10 cellular contexts compared by ENCODE assay signal in the genomic region with DNA sequence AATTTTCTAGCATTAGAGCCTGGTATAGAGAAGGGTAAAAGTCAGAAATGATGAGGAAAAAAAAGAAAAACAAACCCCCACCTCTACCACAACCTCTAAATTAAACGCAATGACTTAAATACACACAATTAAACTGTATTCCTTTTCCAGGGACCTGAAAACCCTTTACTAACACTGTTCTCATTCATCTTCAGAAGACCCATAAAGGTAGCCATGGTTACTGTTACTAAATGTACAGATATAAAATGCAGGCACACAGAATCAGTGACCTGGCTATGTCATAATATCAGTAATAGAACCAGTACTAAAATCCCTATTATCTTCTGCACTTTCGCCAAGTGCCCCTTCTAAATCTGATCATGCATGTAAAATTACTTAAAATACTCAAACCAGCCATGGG. TPM values are rescaled to one million over a fixed set of nuclear protein-coding genes. Genes with fewer than 3 reads are reported as not detected.
DNase-seq lines count a peak whose midpoint lies in the region; ATAC-seq, FAIRE-seq and TF ChIP-seq lines count a peak whose summit lies in the region.
"Had no signal": no experiment of that assay in that cellular context is flagged by ENCODE, and none has a peak within 500 bp of the region (broad histone marks: within the 10 kb centered on the region; RNA-seq: fewer than 3 reads in every experiment).

No MANE protein-coding gene starts in this region.

- no peak overlapping the region for H3K56ac ChIP-seq in IMR-90 (ENCODE audit: extremely low read depth, insufficient read depth, low read length)

- no peaks in the 10 kb centered on the region for H3K27me3 ChIP-seq in BE2C
- H3K27me3 ChIP-seq in IMR-90 (ENCODE audit: control insufficient read depth, insufficient read depth, low read length): no peaks in the 10 kb centered on the region
- no peaks in the 10 kb centered on the region for H3K27me3 ChIP-seq in endothelial cell of umbilical vein (ENCODE audit: control insufficient read depth in 2 of 2, insufficient read depth in 2 of 2, low read length in 2 of 2)

- H3K4me3 ChIP-seq in BE2C (ENCODE audit: low read depth, low read length): peak overlapping the region; percentile 82
- peak overlapping the region; percentile 66; the same call in 1 of the 2 replicates for H3K4me3 ChIP-seq in IMR-90 (ENCODE audit: insufficient read depth, low read depth, low read length)
- H3K4me3 ChIP-seq in endothelial cell of umbilical vein (replicated peaks in 1 of 3; ENCODE audit: insufficient read depth in 1 of 3, low read depth in 1 of 3, low read length in 3 of 3): peak overlapping the region in 2 of 3 experiments; percentile 94 to 99

- no peaks in the 10 kb centered on the region for H3K27me3 Mint-ChIP-seq in osteocyte (ENCODE audit: unreplicated experiment)

- no peaks in the 10 kb centered on the region for H3K9me3 ChIP-seq in BE2C
- H3K9me3 ChIP-seq in IMR-90 (ENCODE audit: control insufficient read depth, insufficient read depth, low read length): no peaks in the 10 kb centered on the region
- H3K9me3 ChIP-seq in endothelial cell of umbilical vein (replicated peaks; ENCODE audit: control insufficient read depth, insufficient read depth, low read length): no peaks in the 10 kb centered on the region

- dilution Hi-C loops in IMR-90 (cut with HindIII; ENCODE audit: low sequenced_read_pairs, unreplicated experiment): no loop called here
- dilution Hi-C loops in endothelial cell of umbilical vein (cut with MboI; ENCODE audit: extremely low pct_ligation_motif_present, low sequenced_read_pairs): no loop called here

- H3K9me1 ChIP-seq in IMR-90 (ENCODE audit: insufficient read depth, low read length) (peaks cover 9% of the 10 kb centered on the region; the same call in 1 of the 2 replicates), endothelial cell of umbilical vein (replicated peaks; ENCODE audit: control insufficient read depth, extremely low read depth, insufficient read depth, low read length) (no peaks in the 10 kb centered on the region)

- BruUV-seq in IMR-90 (replicated peaks; lab: Mats Ljungman, UMichigan) (no TSS peak), endothelial cell of umbilical vein (replicated peaks; lab: Mats Ljungman, UMichigan) (no TSS peak)

- H4K20me1 ChIP-seq in IMR-90 (ENCODE audit: insufficient read depth, low read length) (peaks cover 37% of the 10 kb centered on the region; the same call in 1 of the 2 replicates), endothelial cell of umbilical vein (replicated peaks; ENCODE audit: control insufficient read depth, extremely low read depth, insufficient read depth, low read length) (peaks cover 4% of the 10 kb centered on the region)

- H4K91ac ChIP-seq in IMR-90 (ENCODE audit: insufficient read depth, low read depth, low read length): no peak overlapping the region

- intact Hi-C loops in IMR-90 (cut with micrococcal nuclease): no loop called here
- intact Hi-C loops in endothelial cell of umbilical vein (cut with micrococcal nuclease): no loop called here
- intact Hi-C loops in sciatic nerve (cut with DNase I): no loop called here

- H3K4me3 Mint-ChIP-seq in osteocyte (ENCODE audit: unreplicated experiment): no peak overlapping the region

- no peak overlapping the region for H4K5ac ChIP-seq in IMR-90 (ENCODE audit: low read depth, low read length)

- peak overlapping the region; percentile 58 for H3K23ac ChIP-seq in IMR-90 (ENCODE audit: low read depth, low read length)

- H3K9ac ChIP-seq in IMR-90 (ENCODE audit: low read depth, low read length) (peak overlapping the region; percentile 97), endothelial cell of umbilical vein (replicated peaks; ENCODE audit: extremely low read depth, insufficient read depth, low read length) (peak overlapping the region; percentile 94)

- no peak for TF ChIP-seq RAD21 in IMR-90 (IDR thresholded peaks at IDR 0.05; ENCODE audit: low read length)

- peaks cover 75% of the 10 kb centered on the region for H3K79me2 ChIP-seq in endothelial cell of umbilical vein (ENCODE audit: control insufficient read depth, insufficient read depth, low read length)

- no peak overlapping the region for H3K4ac ChIP-seq in IMR-90 (ENCODE audit: low read depth, low read length)

- FAIRE-seq in endothelial cell of umbilical vein (lab: Jason Lieb, UNC): no peak
- FAIRE-seq: islet of Langerhans had no signal

- H2AK9ac ChIP-seq in IMR-90 (replicated peaks; ENCODE audit: low read depth, low read length, poor library complexity): no peak overlapping the region

- WGBS in IMR-90 (ENCODE audit: extremely low coverage in 2 of 2, insufficient read length in 1 of 2), 2 experiments: no CpG with 5 or more reads among the region's 2 CpGs

- H3K18ac ChIP-seq in IMR-90 (ENCODE audit: low read depth, low read length): no peak overlapping the region

- H2BK5ac ChIP-seq in IMR-90 (ENCODE audit: low read depth, low read length, poor library complexity, severe bottlenecking): peak overlapping the region; percentile 3

- CTCF ChIA-PET in IMR-90 (lab: Yijun Ruan, JAX) (interaction anchor here (3.5 kb wide), 1 partner anchor 25 kb away, joined by 19 read pairs; no protein-coding TSS in a partner anchor), endothelial cell of umbilical vein (lab: Charles Lee) (interaction anchor here (1.4 to 5.1 kb wide), 3 partner anchors 25 to 107 kb away, joined by 3 to 83 read pairs (median 30); no protein-coding TSS in a partner anchor)

- H3K36me3 ChIP-seq in BE2C (peaks cover 42% of the 10 kb centered on the region), IMR-90 (ENCODE audit: control insufficient read depth, insufficient read depth, low read length) (peaks cover 20% of the 10 kb centered on the region), endothelial cell of umbilical vein (ENCODE audit: control insufficient read depth in 2 of 2, extremely low read depth in 1 of 2, insufficient read depth in 2 of 2, low read length in 2 of 2) (peaks cover 12 to 29% of the 10 kb centered on the region in 2 experiments)

- 0 out of 2 replicates have a peak overlapping the region, but pooled peaks have one; percentile 17 for H3K14ac ChIP-seq in IMR-90 (replicated peaks; ENCODE audit: low read depth, low read length)

- H3K36me3 Mint-ChIP-seq in osteocyte (ENCODE audit: unreplicated experiment): peaks cover 40% of the 10 kb centered on the region

- H3K27ac Mint-ChIP-seq in osteocyte (ENCODE audit: unreplicated experiment): peak overlapping the region; percentile 2

- DNase-seq in BE2C: no peak
- DNase-seq in IMR-90: no peak
- no peak for DNase-seq in endothelial cell of umbilical vein (ENCODE audit: low read depth, low spot score)
- no peak for DNase-seq in osteocyte (ENCODE audit: extremely low spot score, unreplicated experiment)
- DNase-seq in sciatic nerve (ENCODE audit: low spot score): no peak
- no peak for DNase-seq in HCEC 1CT
- DNase-seq in left lobe of liver (ENCODE audit: low spot score): no peak
- no peak for DNase-seq in activated gamma-delta T cell (lab: John Stamatoyannopoulos, UW)
- DNase-seq: EL had no signal

- H3K4me1 Mint-ChIP-seq in osteocyte (ENCODE audit: unreplicated experiment): peaks cover 18% of the 10 kb centered on the region

- peak overlapping the region; percentile 99 for H3K4me2 ChIP-seq in IMR-90 (ENCODE audit: low read depth, low read length)
- peak overlapping the region; percentile 99 for H3K4me2 ChIP-seq in endothelial cell of umbilical vein (ENCODE audit: insufficient read depth, low read length)

- no peak overlapping the region for H2AK5ac ChIP-seq in IMR-90 (ENCODE audit: low read depth, low read length)

- no peak overlapping the region for H3K27ac ChIP-seq in IMR-90 (ENCODE audit: insufficient read depth, low read length)
- H3K27ac ChIP-seq in endothelial cell of umbilical vein (ENCODE audit: insufficient read depth, low read depth, low read length): no peak overlapping the region

- H2BK120ac ChIP-seq in IMR-90 (ENCODE audit: low read depth, low read length): no peak overlapping the region

- POLR2A ChIA-PET in IMR-90 (lab: Charles Lee; ENCODE audit: unreplicated experiment): no interaction called here
- POLR2A ChIA-PET in endothelial cell of umbilical vein (lab: Charles Lee): no interaction called here

- no peak for ATAC-seq in IMR-90 (ENCODE audit: low read depth)
- ATAC-seq in sciatic nerve: no peak
- no peak for ATAC-seq in left lobe of liver

- H4K8ac ChIP-seq in IMR-90 (ENCODE audit: low read depth in 2 of 2, low read length in 2 of 2): no peak overlapping the region

- in situ Hi-C loops in IMR-90 (cut with MboI; ENCODE audit: low sequenced_read_pairs): loop anchor here (25.0 kb wide), 1 partner anchor 1044 kb away; the partner anchor contains the start of genes EMC9, FITM1, PSME1 and PSME2

- H3K79me1 ChIP-seq in IMR-90 (ENCODE audit: low read depth in 1 of 2, low read length in 2 of 2): peaks cover 19 to 57% of the 10 kb centered on the region in 2 experiments

- H2BK15ac ChIP-seq in IMR-90 (ENCODE audit: low read depth, low read length): no peak overlapping the region

- no peak for TF ChIP-seq POLR2A in IMR-90 (IDR thresholded peaks at IDR 0.05; ENCODE audit: low read depth, low read length)
- no peak for TF ChIP-seq POLR2A in endothelial cell of umbilical vein (IDR thresholded peaks at IDR 0.05; ENCODE audit: low read depth, low read length)

- H3K4me1 ChIP-seq in BE2C: no peaks in the 10 kb centered on the region
- H3K4me1 ChIP-seq in IMR-90 (ENCODE audit: control insufficient read depth, insufficient read depth, low read length): peaks cover 3% of the 10 kb centered on the region; the same call in 1 of the 2 replicates
- peaks cover 36% of the 10 kb centered on the region for H3K4me1 ChIP-seq in endothelial cell of umbilical vein (ENCODE audit: control insufficient read depth, extremely low read depth, insufficient read depth, low read length)

- no peaks in the 10 kb centered on the region for H3K9me3 Mint-ChIP-seq in osteocyte (ENCODE audit: unreplicated experiment)

- TF ChIP-seq CTCF in BE2C (IDR thresholded peaks at IDR 0.05; ENCODE audit: low read depth, low read length) (no peak), IMR-90 (conservative IDR thresholded peaks at IDR 0.05; ENCODE audit: low read depth, low read length) (no peak), endothelial cell of umbilical vein (IDR thresholded peaks at IDR 0.05; ENCODE audit: extremely low read depth in 1 of 2, insufficient read depth in 1 of 2, low read depth in 1 of 2, low read length in 2 of 2) (no peak), osteocyte (IDR thresholded peaks at IDR 0.05) (no peak)

- H2AFZ ChIP-seq in IMR-90 (replicated peaks; ENCODE audit: low read length, poor library complexity) (no peak overlapping the region), endothelial cell of umbilical vein (ENCODE audit: low read depth, low read length) (no peak overlapping the region)

- no peak overlapping the region for H2BK20ac ChIP-seq in IMR-90 (ENCODE audit: low read depth, low read length)

RNA-seq across cellular contexts. Expression of gene ACIN1, which starts 1.4 kb away (rescaled TPM):
- 198 TPM for polyA plus RNA-seq in BE2C (2012; ENCODE audit: insufficient read depth, insufficient read length, low read depth)
- total RNA-seq in IMR-90 (2012; rRNA removed) (71.9 and 73.8 TPM in 2 replicates), endothelial cell of umbilical vein (220 and 240 TPM in 2 replicates), osteocyte (219 and 241 TPM in 2 replicates), sciatic nerve (166 TPM), left lobe of liver (48.2 TPM)
- polyA plus RNA-seq in IMR-90 (2012; rRNA removed) (167 and 185 TPM in 2 replicates), endothelial cell of umbilical vein (136 and 146 TPM in 2 replicates)
- polyA plus RNA-seq in IMR-90 (2012; cell fraction: cytosol; rRNA removed): 47.0 and 54.1 TPM in 2 replicates
- polyA plus RNA-seq in IMR-90 (2012; cell fraction: nucleus; rRNA removed; ENCODE audit: low replicate concordance): 631 and 1,195 TPM in 2 replicates
- polyA plus RNA-seq in endothelial cell of umbilical vein (2011; cell fraction: cytosol; rRNA removed): 91.2 and 98.2 TPM in 2 replicates
- polyA plus RNA-seq in endothelial cell of umbilical vein (2011; cell fraction: nucleus; rRNA removed): 821 and 966 TPM in 2 replicates
- polyA plus RNA-seq in endothelial cell of umbilical vein (2012): 112 and 141 TPM in 2 replicates
- polyA minus RNA-seq in endothelial cell of umbilical vein: 185 and 201 TPM in 2 replicates
- 46.6 TPM for polyA minus RNA-seq in endothelial cell of umbilical vein (2011; cell fraction: cytosol; rRNA and poly(A)+ RNA removed)
- 229 and 315 TPM in 2 replicates for polyA minus RNA-seq in endothelial cell of umbilical vein (2011; cell fraction: nucleus; rRNA and poly(A)+ RNA removed)

RNA-seq across cellular contexts. Expression of gene C14orf119, which starts 1.8 kb away (rescaled TPM):
- 59.7 TPM for polyA plus RNA-seq in BE2C (2012; ENCODE audit: insufficient read depth, insufficient read length, low read depth)
- total RNA-seq in IMR-90 (2012; rRNA removed): 61.9 and 83.7 TPM in 2 replicates
- polyA plus RNA-seq in IMR-90 (2012; rRNA removed): 74.0 and 86.3 TPM in 2 replicates
- polyA plus RNA-seq in IMR-90 (2012; cell fraction: cytosol; rRNA removed): 36.7 and 38.7 TPM in 2 replicates
- polyA plus RNA-seq in IMR-90 (2012; cell fraction: nucleus; rRNA removed; ENCODE audit: low replicate concordance): 13.9 and 46.2 TPM in 2 replicates
- 55.5 and 58.3 TPM in 2 replicates for total RNA-seq in endothelial cell of umbilical vein
- 60.5 and 78.7 TPM in 2 replicates for polyA plus RNA-seq in endothelial cell of umbilical vein
- 62.7 and 64.0 TPM in 2 replicates for polyA plus RNA-seq in endothelial cell of umbilical vein (2011; cell fraction: cytosol; rRNA removed)
- 35.3 and 36.9 TPM in 2 replicates for polyA plus RNA-seq in endothelial cell of umbilical vein (2011; cell fraction: nucleus; rRNA removed)
- polyA plus RNA-seq in endothelial cell of umbilical vein (2012): 55.9 and 63.8 TPM in 2 replicates
- polyA minus RNA-seq in endothelial cell of umbilical vein: 83.3 and 87.7 TPM in 2 replicates
- polyA minus RNA-seq in endothelial cell of umbilical vein (2011; cell fraction: cytosol; rRNA and poly(A)+ RNA removed): 22.7 TPM
- polyA minus RNA-seq in endothelial cell of umbilical vein (2011; cell fraction: nucleus; rRNA and poly(A)+ RNA removed): 9.8 and 21.1 TPM in 2 replicates
- total RNA-seq in osteocyte: 51.8 and 61.3 TPM in 2 replicates
- 32.2 TPM for total RNA-seq in sciatic nerve
- total RNA-seq in left lobe of liver: 14.4 TPM

RNA-seq across cellular contexts. Expression of gene CIROP, which starts 11.3 kb away (rescaled TPM):
- polyA plus RNA-seq in BE2C (2012; ENCODE audit: insufficient read depth, insufficient read length, low read depth): not detected
- total RNA-seq in IMR-90 (2012; rRNA removed) (0.28 and 0.36 TPM in 2 replicates), endothelial cell of umbilical vein (not detected in 2 replicates), osteocyte (not detected in 2 replicates), sciatic nerve (not detected), left lobe of liver (not detected)
- polyA plus RNA-seq in IMR-90 (2012; rRNA removed) (0.31 and 0.37 TPM in 2 replicates), endothelial cell of umbilical vein (not detected in 2 replicates)
- 0.23 and 0.43 TPM in 2 replicates for polyA plus RNA-seq in IMR-90 (2012; cell fraction: cytosol; rRNA removed)
- polyA plus RNA-seq in IMR-90 (2012; cell fraction: nucleus; rRNA removed; ENCODE audit: low replicate concordance): 1.3 and 1.8 TPM in 2 replicates
- not detected in 2 replicates for polyA plus RNA-seq in endothelial cell of umbilical vein (2011; cell fraction: cytosol; rRNA removed)
- polyA plus RNA-seq in endothelial cell of umbilical vein (2011; cell fraction: nucleus; rRNA removed): not detected in 2 replicates
- polyA plus RNA-seq in endothelial cell of umbilical vein (2012): not detected in 2 replicates
- polyA minus RNA-seq in endothelial cell of umbilical vein: not detected in 2 replicates
- polyA minus RNA-seq in endothelial cell of umbilical vein (2011; cell fraction: cytosol; rRNA and poly(A)+ RNA removed): not detected
- polyA minus RNA-seq in endothelial cell of umbilical vein (2011; cell fraction: nucleus; rRNA and poly(A)+ RNA removed): not detected in 2 replicates

RNA-seq across cellular contexts. Expression of gene CEBPE, which starts 25.5 kb away (rescaled TPM):
- not detected for polyA plus RNA-seq in BE2C (2012; ENCODE audit: insufficient read depth, insufficient read length, low read depth)
- total RNA-seq in IMR-90 (2012; rRNA removed): not detected in 2 replicates
- 0.05 TPM in 1 of 2 replicates, not detected in the other for polyA plus RNA-seq in IMR-90 (2012; rRNA removed)
- not detected in 2 replicates for polyA plus RNA-seq in IMR-90 (2012; cell fraction: cytosol; rRNA removed)
- not detected in 2 replicates for polyA plus RNA-seq in IMR-90 (2012; cell fraction: nucleus; rRNA removed; ENCODE audit: low replicate concordance)
- not detected in 2 replicates for total RNA-seq in endothelial cell of umbilical vein
- not detected in 2 replicates for polyA plus RNA-seq in endothelial cell of umbilical vein
- polyA plus RNA-seq in endothelial cell of umbilical vein (2011; cell fraction: cytosol; rRNA removed): not detected in 2 replicates
- polyA plus RNA-seq in endothelial cell of umbilical vein (2011; cell fraction: nucleus; rRNA removed): not detected in 2 replicates
- polyA plus RNA-seq in endothelial cell of umbilical vein (2012): not detected in 2 replicates
- polyA minus RNA-seq in endothelial cell of umbilical vein: not detected in 2 replicates
- polyA minus RNA-seq in endothelial cell of umbilical vein (2011; cell fraction: cytosol; rRNA and poly(A)+ RNA removed): not detected
- not detected in 2 replicates for polyA minus RNA-seq in endothelial cell of umbilical vein (2011; cell fraction: nucleus; rRNA and poly(A)+ RNA removed)
- total RNA-seq in osteocyte: not detected in 2 replicates
- total RNA-seq in sciatic nerve: 0.31 TPM
- total RNA-seq in left lobe of liver: not detected

RNA-seq across cellular contexts. Expression of gene CDH24, which starts 36.2 kb away (rescaled TPM):
- polyA plus RNA-seq in BE2C (2012; ENCODE audit: insufficient read depth, insufficient read length, low read depth): 135 TPM
- total RNA-seq in IMR-90 (2012; rRNA removed) (3.6 and 3.9 TPM in 2 replicates), endothelial cell of umbilical vein (20.2 and 21.7 TPM in 2 replicates), osteocyte (13.3 and 13.7 TPM in 2 replicates), sciatic nerve (6.5 TPM), left lobe of liver (0.43 TPM)
- polyA plus RNA-seq in IMR-90 (2012; rRNA removed) (24.4 and 30.0 TPM in 2 replicates), endothelial cell of umbilical vein (52.9 and 63.1 TPM in 2 replicates)
- polyA plus RNA-seq in IMR-90 (2012; cell fraction: cytosol; rRNA removed): 11.1 and 16.7 TPM in 2 replicates
- 239 and 468 TPM in 2 replicates for polyA plus RNA-seq in IMR-90 (2012; cell fraction: nucleus; rRNA removed; ENCODE audit: low replicate concordance)
- 16.0 and 22.7 TPM in 2 replicates for polyA plus RNA-seq in endothelial cell of umbilical vein (2011; cell fraction: cytosol; rRNA removed)
- 173 and 192 TPM in 2 replicates for polyA plus RNA-seq in endothelial cell of umbilical vein (2011; cell fraction: nucleus; rRNA removed)
- polyA plus RNA-seq in endothelial cell of umbilical vein (2012): 11.8 and 13.2 TPM in 2 replicates
- 36.3 and 46.1 TPM in 2 replicates for polyA minus RNA-seq in endothelial cell of umbilical vein
- polyA minus RNA-seq in endothelial cell of umbilical vein (2011; cell fraction: cytosol; rRNA and poly(A)+ RNA removed): 4.0 TPM
- 35.7 and 41.4 TPM in 2 replicates for polyA minus RNA-seq in endothelial cell of umbilical vein (2011; cell fraction: nucleus; rRNA and poly(A)+ RNA removed)
